ENCODE assay signal across 1 cellular context in genomic region chr9:38680827-38681226, GRCh38.
TF ChIP-seq lines count a peak whose summit lies in the region.

No MANE protein-coding gene starts in this region.

TF ChIP-seq in H1, 55 proteins besides CTCF, POLR2A, EP300 and RAD21:
- TF ChIP-seq CTBP2 (IDR thresholded peaks at IDR 0.05; ENCODE audit: borderline replicate concordance, insufficient read depth, insufficient read length, low read length) (no peak), RFX5 (IDR thresholded peaks at IDR 0.05; ENCODE audit: borderline replicate concordance, low read depth, low read length) (no peak), YY1 (IDR thresholded peaks at IDR 0.05; ENCODE audit: low read depth, low read length) (no peak), SUZ12 (IDR thresholded peaks at IDR 0.05; ENCODE audit: low read length) (no peak), MAFK (IDR thresholded peaks at IDR 0.05; ENCODE audit: low read depth, low read length) (no peak), CREB1 (IDR thresholded peaks at IDR 0.05) (no peak), CHD1 (IDR thresholded peaks at IDR 0.05; ENCODE audit: low read depth, low read length) (no peak), JUND (IDR thresholded peaks at IDR 0.05; ENCODE audit: low read length) (no peak)
- TF ChIP-seq, protein P1, sequence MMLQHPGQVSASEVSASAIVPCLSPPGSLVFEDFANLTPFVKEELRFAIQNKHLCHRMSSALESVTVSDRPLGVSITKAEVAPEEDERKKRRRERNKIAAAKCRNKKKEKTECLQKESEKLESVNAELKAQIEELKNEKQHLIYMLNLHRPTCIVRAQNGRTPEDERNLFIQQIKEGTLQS (IDR thresholded peaks at IDR 0.05; ENCODE audit: insufficient read depth, low read depth, low read length) = no peak
- TF ChIP-seq, protein P2, sequence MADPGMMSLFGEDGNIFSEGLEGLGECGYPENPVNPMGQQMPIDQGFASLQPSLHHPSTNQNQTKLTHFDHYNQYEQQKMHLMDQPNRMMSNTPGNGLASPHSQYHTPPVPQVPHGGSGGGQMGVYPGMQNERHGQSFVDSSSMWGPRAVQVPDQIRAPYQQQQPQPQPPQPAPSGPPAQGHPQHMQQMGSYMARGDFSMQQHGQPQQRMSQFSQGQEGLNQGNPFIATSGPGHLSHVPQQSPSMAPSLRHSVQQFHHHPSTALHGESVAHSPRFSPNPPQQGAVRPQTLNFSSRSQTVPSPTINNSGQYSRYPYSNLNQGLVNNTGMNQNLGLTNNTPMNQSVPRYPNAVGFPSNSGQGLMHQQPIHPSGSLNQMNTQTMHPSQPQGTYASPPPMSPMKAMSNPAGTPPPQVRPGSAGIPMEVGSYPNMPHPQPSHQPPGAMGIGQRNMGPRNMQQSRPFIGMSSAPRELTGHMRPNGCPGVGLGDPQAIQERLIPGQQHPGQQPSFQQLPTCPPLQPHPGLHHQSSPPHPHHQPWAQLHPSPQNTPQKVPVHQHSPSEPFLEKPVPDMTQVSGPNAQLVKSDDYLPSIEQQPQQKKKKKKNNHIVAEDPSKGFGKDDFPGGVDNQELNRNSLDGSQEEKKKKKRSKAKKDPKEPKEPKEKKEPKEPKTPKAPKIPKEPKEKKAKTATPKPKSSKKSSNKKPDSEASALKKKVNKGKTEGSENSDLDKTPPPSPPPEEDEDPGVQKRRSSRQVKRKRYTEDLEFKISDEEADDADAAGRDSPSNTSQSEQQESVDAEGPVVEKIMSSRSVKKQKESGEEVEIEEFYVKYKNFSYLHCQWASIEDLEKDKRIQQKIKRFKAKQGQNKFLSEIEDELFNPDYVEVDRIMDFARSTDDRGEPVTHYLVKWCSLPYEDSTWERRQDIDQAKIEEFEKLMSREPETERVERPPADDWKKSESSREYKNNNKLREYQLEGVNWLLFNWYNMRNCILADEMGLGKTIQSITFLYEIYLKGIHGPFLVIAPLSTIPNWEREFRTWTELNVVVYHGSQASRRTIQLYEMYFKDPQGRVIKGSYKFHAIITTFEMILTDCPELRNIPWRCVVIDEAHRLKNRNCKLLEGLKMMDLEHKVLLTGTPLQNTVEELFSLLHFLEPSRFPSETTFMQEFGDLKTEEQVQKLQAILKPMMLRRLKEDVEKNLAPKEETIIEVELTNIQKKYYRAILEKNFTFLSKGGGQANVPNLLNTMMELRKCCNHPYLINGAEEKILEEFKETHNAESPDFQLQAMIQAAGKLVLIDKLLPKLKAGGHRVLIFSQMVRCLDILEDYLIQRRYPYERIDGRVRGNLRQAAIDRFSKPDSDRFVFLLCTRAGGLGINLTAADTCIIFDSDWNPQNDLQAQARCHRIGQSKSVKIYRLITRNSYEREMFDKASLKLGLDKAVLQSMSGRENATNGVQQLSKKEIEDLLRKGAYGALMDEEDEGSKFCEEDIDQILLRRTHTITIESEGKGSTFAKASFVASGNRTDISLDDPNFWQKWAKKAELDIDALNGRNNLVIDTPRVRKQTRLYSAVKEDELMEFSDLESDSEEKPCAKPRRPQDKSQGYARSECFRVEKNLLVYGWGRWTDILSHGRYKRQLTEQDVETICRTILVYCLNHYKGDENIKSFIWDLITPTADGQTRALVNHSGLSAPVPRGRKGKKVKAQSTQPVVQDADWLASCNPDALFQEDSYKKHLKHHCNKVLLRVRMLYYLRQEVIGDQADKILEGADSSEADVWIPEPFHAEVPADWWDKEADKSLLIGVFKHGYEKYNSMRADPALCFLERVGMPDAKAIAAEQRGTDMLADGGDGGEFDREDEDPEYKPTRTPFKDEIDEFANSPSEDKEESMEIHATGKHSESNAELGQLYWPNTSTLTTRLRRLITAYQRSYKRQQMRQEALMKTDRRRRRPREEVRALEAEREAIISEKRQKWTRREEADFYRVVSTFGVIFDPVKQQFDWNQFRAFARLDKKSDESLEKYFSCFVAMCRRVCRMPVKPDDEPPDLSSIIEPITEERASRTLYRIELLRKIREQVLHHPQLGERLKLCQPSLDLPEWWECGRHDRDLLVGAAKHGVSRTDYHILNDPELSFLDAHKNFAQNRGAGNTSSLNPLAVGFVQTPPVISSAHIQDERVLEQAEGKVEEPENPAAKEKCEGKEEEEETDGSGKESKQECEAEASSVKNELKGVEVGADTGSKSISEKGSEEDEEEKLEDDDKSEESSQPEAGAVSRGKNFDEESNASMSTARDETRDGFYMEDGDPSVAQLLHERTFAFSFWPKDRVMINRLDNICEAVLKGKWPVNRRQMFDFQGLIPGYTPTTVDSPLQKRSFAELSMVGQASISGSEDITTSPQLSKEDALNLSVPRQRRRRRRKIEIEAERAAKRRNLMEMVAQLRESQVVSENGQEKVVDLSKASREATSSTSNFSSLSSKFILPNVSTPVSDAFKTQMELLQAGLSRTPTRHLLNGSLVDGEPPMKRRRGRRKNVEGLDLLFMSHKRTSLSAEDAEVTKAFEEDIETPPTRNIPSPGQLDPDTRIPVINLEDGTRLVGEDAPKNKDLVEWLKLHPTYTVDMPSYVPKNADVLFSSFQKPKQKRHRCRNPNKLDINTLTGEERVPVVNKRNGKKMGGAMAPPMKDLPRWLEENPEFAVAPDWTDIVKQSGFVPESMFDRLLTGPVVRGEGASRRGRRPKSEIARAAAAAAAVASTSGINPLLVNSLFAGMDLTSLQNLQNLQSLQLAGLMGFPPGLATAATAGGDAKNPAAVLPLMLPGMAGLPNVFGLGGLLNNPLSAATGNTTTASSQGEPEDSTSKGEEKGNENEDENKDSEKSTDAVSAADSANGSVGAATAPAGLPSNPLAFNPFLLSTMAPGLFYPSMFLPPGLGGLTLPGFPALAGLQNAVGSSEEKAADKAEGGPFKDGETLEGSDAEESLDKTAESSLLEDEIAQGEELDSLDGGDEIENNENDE (IDR thresholded peaks at IDR 0.05; ENCODE audit: insufficient replicate concordance, low read length) = no peak
- TF ChIP-seq, protein P3, sequence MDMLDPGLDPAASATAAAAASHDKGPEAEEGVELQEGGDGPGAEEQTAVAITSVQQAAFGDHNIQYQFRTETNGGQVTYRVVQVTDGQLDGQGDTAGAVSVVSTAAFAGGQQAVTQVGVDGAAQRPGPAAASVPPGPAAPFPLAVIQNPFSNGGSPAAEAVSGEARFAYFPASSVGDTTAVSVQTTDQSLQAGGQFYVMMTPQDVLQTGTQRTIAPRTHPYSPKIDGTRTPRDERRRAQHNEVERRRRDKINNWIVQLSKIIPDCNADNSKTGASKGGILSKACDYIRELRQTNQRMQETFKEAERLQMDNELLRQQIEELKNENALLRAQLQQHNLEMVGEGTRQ (IDR thresholded peaks at IDR 0.05; ENCODE audit: low read length) = no peak
- TF ChIP-seq, protein P4, sequence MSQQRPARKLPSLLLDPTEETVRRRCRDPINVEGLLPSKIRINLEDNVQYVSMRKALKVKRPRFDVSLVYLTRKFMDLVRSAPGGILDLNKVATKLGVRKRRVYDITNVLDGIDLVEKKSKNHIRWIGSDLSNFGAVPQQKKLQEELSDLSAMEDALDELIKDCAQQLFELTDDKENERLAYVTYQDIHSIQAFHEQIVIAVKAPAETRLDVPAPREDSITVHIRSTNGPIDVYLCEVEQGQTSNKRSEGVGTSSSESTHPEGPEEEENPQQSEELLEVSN (IDR thresholded peaks at IDR 0.05) = no peak
TF ChIP-seq in H1: peak in this region for 0.
